In genomic region chr1:91024501-91025119, GRCh38 we compare ENCODE assay signal across 1 cellular context.
TF ChIP-seq lines count a peak whose summit lies in the region.

No MANE protein-coding gene starts in this region.

TF ChIP-seq in HepG2, 621 proteins besides CTCF, POLR2A, EP300 and RAD21:
- TF ChIP-seq KLF16 (CRISPR knock-in tag; IDR thresholded peaks at IDR 0.05) (no peak), ZNF558 (CRISPR knock-in tag; IDR thresholded peaks at IDR 0.05; ENCODE audit: borderline replicate concordance) (no peak), KDM5A (IDR thresholded peaks at IDR 0.05; ENCODE audit: borderline replicate concordance, low read length) (no peak), NFAT5 (CRISPR knock-in tag; IDR thresholded peaks at IDR 0.05) (no peak), ZNF343 (CRISPR knock-in tag; IDR thresholded peaks at IDR 0.05) (no peak), ZNF850 (CRISPR knock-in tag; conservative IDR thresholded peaks at IDR 0.05) (no peak)
- TF ChIP-seq, protein P1, sequence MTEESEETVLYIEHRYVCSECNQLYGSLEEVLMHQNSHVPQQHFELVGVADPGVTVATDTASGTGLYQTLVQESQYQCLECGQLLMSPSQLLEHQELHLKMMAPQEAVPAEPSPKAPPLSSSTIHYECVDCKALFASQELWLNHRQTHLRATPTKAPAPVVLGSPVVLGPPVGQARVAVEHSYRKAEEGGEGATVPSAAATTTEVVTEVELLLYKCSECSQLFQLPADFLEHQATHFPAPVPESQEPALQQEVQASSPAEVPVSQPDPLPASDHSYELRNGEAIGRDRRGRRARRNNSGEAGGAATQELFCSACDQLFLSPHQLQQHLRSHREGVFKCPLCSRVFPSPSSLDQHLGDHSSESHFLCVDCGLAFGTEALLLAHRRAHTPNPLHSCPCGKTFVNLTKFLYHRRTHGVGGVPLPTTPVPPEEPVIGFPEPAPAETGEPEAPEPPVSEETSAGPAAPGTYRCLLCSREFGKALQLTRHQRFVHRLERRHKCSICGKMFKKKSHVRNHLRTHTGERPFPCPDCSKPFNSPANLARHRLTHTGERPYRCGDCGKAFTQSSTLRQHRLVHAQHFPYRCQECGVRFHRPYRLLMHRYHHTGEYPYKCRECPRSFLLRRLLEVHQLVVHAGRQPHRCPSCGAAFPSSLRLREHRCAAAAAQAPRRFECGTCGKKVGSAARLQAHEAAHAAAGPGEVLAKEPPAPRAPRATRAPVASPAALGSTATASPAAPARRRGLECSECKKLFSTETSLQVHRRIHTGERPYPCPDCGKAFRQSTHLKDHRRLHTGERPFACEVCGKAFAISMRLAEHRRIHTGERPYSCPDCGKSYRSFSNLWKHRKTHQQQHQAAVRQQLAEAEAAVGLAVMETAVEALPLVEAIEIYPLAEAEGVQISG (CRISPR knock-in tag; IDR thresholded peaks at IDR 0.05), result no peak
